Comparison of ENCODE assay signal across 24 cellular contexts in the genomic region with DNA sequence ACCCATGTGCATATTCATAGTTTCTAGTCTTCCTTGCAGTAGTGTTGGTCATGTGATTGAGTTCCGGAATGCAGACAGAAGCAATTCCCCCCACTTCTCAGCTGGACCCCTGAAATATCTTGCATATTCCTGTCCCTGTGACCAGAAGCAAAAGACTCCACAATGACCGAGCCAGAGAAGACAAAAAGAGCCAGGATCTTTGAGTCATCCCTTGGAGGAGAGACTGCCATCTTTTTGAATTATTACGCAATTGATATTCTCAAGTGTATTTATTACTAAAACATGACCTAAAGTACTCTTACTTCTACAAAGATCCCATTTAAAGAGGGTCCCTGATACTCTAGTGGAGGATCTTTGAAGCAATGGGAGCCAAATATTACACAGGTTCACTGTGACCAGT. TPM values are rescaled to one million over a fixed set of nuclear protein-coding genes. Genes with fewer than 3 reads are reported as not detected.
"Had no signal": no experiment of that assay in that cellular context is flagged by ENCODE, and none has a peak within 500 bp of the region (broad histone marks: within the 10 kb centered on the region; RNA-seq: fewer than 3 reads in every experiment).

No MANE protein-coding gene starts in this region.

- H3K27ac Mint-ChIP-seq: activated CD4-positive, alpha-beta memory T cell treated with anti-CD3 and anti-CD28 coated beads for 36 hours; activated naive CD8-positive, alpha-beta T cell treated with anti-CD3 and anti-CD28 coated beads, Interleukin-2, amount 10 ng/mL, durations not matched to agents 7 days and 5 days; memory B cell; natural killer cell treated with Interleukin-12 subunit alpha and Interleukin-12 subunit beta and Interleukin-15 and Interleukin-18, amount 100 ng/mL, for 72 hours; progenitor cell of endocrine pancreas; stimulated activated effector memory CD8-positive, alpha-beta T cell treated with anti-CD3 and anti-CD28 coated beads, Interleukin-12 subunit alpha, Interleukin-12 subunit beta, amount 100 ng/mL, for 72 hours; T-helper 1 cell treated with Interleukin-12 subunit alpha and Interleukin-12 subunit beta and Interleukin-4 antibody, amounts not matched to agents 30 μg/mL and 1 μg/mL, for 36 hours had no signal

- H3K4me1 Mint-ChIP-seq: activated naive CD8-positive, alpha-beta T cell treated with anti-CD3 and anti-CD28 coated beads, Interleukin-2, amount 10 ng/mL, durations not matched to agents 7 days and 5 days; memory B cell; stimulated activated effector memory CD8-positive, alpha-beta T cell treated with anti-CD3 and anti-CD28 coated beads, Interleukin-12 subunit alpha, Interleukin-12 subunit beta, amount 100 ng/mL, for 72 hours had no signal

- DNase-seq: activated CD4-positive, alpha-beta memory T cell treated with anti-CD3 and anti-CD28 coated beads for 36 hours; activated CD4-positive, alpha-beta T cell treated with anti-CD3 and anti-CD28 coated beads for 48 hours; activated CD4-positive, CD25-positive, alpha-beta regulatory T cell; activated naive CD4-positive, alpha-beta T cell treated with Interleukin-2 at 50 U/mL for 16 hours; activated naive CD8-positive, alpha-beta T cell treated with anti-CD3 and anti-CD28 coated beads, Interleukin-2, amount 10 ng/mL, durations not matched to agents 7 days and 5 days; activated T-cell treated with anti-CD3 and anti-CD28 coated beads, Interleukin-2, amount 50 U/mL, for 48 hours; body of pancreas; central memory CD4-positive, alpha-beta T cell; effector memory CD4-positive, alpha-beta T cell; head of caudate nucleus; hypothalamus; small intestine; stimulated activated CD4-positive, alpha-beta T cell treated with anti-CD3 and anti-CD28 coated beads, Interleukin-2, amount 100 ng/mL, for 24 hours; stomach; T1000; trophoblast cell had no signal

- H3K27me3 ChIP-seq: body of pancreas, stomach had no signal

- H3K4me1 ChIP-seq: body of pancreas, gastroesophageal sphincter had no signal

- H3K27me3 Mint-ChIP-seq: activated naive CD8-positive, alpha-beta T cell treated with anti-CD3 and anti-CD28 coated beads, Interleukin-2, amount 10 ng/mL, durations not matched to agents 7 days and 5 days; memory B cell; natural killer cell treated with Interleukin-12 subunit alpha and Interleukin-12 subunit beta and Interleukin-15 and Interleukin-18, amount 100 ng/mL, for 72 hours had no signal

- H3K9me3 Mint-ChIP-seq: activated CD4-positive, alpha-beta memory T cell treated with anti-CD3 and anti-CD28 coated beads for 36 hours had no signal

- ATAC-seq: body of pancreas; gastroesophageal sphincter; natural killer cell treated with Interleukin-12 subunit alpha and Interleukin-12 subunit beta and Interleukin-15 and Interleukin-18, amount 100 ng/mL, for 72 hours; stimulated activated effector memory CD8-positive, alpha-beta T cell treated with anti-CD3 and anti-CD28 coated beads, Interleukin-12 subunit alpha, Interleukin-12 subunit beta, amount 100 ng/mL, for 72 hours had no signal

- FAIRE-seq: colon, small intestine had no signal

- H3K36me3 ChIP-seq: gastroesophageal sphincter, stomach had no signal

- H3K4me3 ChIP-seq: body of pancreas, gastroesophageal sphincter, stomach had no signal

- H3K9me3 ChIP-seq: body of pancreas, stomach had no signal

- H3K36me3 Mint-ChIP-seq: activated CD4-positive, alpha-beta memory T cell treated with anti-CD3 and anti-CD28 coated beads for 36 hours; activated naive CD8-positive, alpha-beta T cell treated with anti-CD3 and anti-CD28 coated beads, Interleukin-2, amount 10 ng/mL, durations not matched to agents 7 days and 5 days; memory B cell; stimulated activated effector memory CD8-positive, alpha-beta T cell treated with anti-CD3 and anti-CD28 coated beads, Interleukin-12 subunit alpha, Interleukin-12 subunit beta, amount 100 ng/mL, for 72 hours had no signal

- H3K27ac ChIP-seq: gastroesophageal sphincter, stomach had no signal

- H3K4me3 Mint-ChIP-seq: activated CD4-positive, alpha-beta memory T cell treated with anti-CD3 and anti-CD28 coated beads for 36 hours; activated naive CD8-positive, alpha-beta T cell treated with anti-CD3 and anti-CD28 coated beads, Interleukin-2, amount 10 ng/mL, durations not matched to agents 7 days and 5 days; memory B cell; natural killer cell treated with Interleukin-12 subunit alpha and Interleukin-12 subunit beta and Interleukin-15 and Interleukin-18, amount 100 ng/mL, for 72 hours; stimulated activated effector memory CD8-positive, alpha-beta T cell treated with anti-CD3 and anti-CD28 coated beads, Interleukin-12 subunit alpha, Interleukin-12 subunit beta, amount 100 ng/mL, for 72 hours; T-helper 1 cell treated with Interleukin-12 subunit alpha and Interleukin-12 subunit beta and Interleukin-4 antibody, amounts not matched to agents 30 μg/mL and 1 μg/mL, for 36 hours had no signal

RNA-seq across cellular contexts. Expression of gene SOX9, which starts 43.5 kb away (rescaled TPM):
- total RNA-seq: activated CD4-positive, alpha-beta memory T cell treated with anti-CD3 and anti-CD28 coated beads for 36 hours; activated naive CD8-positive, alpha-beta T cell treated with anti-CD3 and anti-CD28 coated beads, Interleukin-2, amount 10 ng/mL, durations not matched to agents 7 days and 5 days; dermis microvascular lymphatic vessel endothelial cell; natural killer cell treated with Interleukin-12 subunit alpha and Interleukin-12 subunit beta and Interleukin-15 and Interleukin-18, amount 100 ng/mL, for 72 hours had no signal
